In the genomic region with DNA sequence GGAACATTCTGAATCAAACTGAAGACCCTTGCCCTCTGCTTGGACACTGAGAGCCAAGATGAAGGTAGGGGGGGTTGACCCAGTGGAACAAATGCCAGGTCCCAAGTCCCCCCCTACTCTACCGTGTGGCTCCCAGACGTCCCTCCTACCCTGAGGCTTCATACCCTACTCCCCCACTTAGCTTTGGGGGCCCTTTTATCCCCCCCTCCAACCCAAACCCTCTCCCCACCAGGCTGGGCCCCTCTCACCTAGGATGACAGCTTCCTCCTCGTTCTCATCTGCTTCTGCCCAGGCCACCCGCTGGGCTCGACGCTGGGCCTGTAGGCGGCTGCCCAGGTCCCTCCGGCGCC, we compare ENCODE assay signal across 8 cellular contexts. TPM values are rescaled to one million over a fixed set of nuclear protein-coding genes. Genes with fewer than 3 reads are reported as not detected.
DNase-seq lines count a peak whose midpoint lies in the region; ATAC-seq, FAIRE-seq and TF ChIP-seq lines count a peak whose summit lies in the region.

No MANE protein-coding gene starts in this region.

- POLR2A ChIA-PET in GM12878 (lab: Charles Lee): interaction anchor here (0.5 to 1.4 kb wide), 2 partner anchors 45 to 354 kb away, joined by 3 to 7 read pairs; no protein-coding TSS in a partner anchor

- no peak for FAIRE-seq in GM12878 (lab: Jason Lieb, UNC)

- H4K20me1 ChIP-seq in GM12878 (ENCODE audit: control insufficient read depth, insufficient read depth): no peaks in the 10 kb centered on the region

- H3K9me3 Mint-ChIP-seq in memory B cell: no peaks in the 10 kb centered on the region
- no peaks in the 10 kb centered on the region for H3K9me3 Mint-ChIP-seq in CD14-positive monocyte

- H3K27ac ChIP-seq in heart left ventricle: peak overlapping the region in 6 of 12 donors; percentile 83 to 91 (median 85)
- peak overlapping the region; percentile 90; the same call in 1 of the 2 replicates for H3K27ac ChIP-seq in GM12878 (ENCODE audit: control insufficient read depth, insufficient read depth)
- H3K27ac ChIP-seq in upper lobe of right lung: peak overlapping the region; percentile 94

- ATAC-seq in heart left ventricle (no peak), Right ventricle myocardium superior (ENCODE audit: poor library complexity) (no peak), GM12878 (no peak), memory B cell (ENCODE audit: low read depth) (no peak), upper lobe of right lung (no peak), GM19328 (IDR thresholded peaks at IDR 0.05; ENCODE audit: unreplicated experiment) (no peak)

- no peak for TF ChIP-seq RAD21 in GM12878 (IDR thresholded peaks at IDR 0.05; ENCODE audit: insufficient read depth, low read depth, low read length)

- SMC1A ChIA-PET in GM12878 (lab: Charles Lee; ENCODE audit: uncharacterized antibody, unreplicated experiment): interaction anchor here (1.1 kb wide), 1 partner anchor 15 kb away, joined by 5 read pairs; no protein-coding TSS in a partner anchor

- CTCF ChIA-PET in GM12878 (lab: Yijun Ruan, JAX): interaction anchor here (1.0 to 1.6 kb wide), 3 partner anchors 16 to 85 kb away, joined by 3 to 7 read pairs (median 5); no protein-coding TSS in a partner anchor

- in situ Hi-C loops in GM12878 (cut with MboI): no loop called here

- peaks cover 22% of the 10 kb centered on the region for H3K79me2 ChIP-seq in GM12878 (ENCODE audit: control insufficient read depth, insufficient read depth, low read length)

- BruUV-seq in GM12878 (replicated peaks; lab: Mats Ljungman, UMichigan): no TSS peak

- H3K4me1 Mint-ChIP-seq in memory B cell (peaks cover 8% of the 10 kb centered on the region), CD14-positive monocyte (peaks cover 14% of the 10 kb centered on the region)

- DNase-seq in heart left ventricle (no peak), Right ventricle myocardium superior (no peak), GM12878 (ENCODE audit: low read depth, low spot score) (no peak), memory B cell (ENCODE audit: low spot score in 2 of 2) (no peak), upper lobe of right lung (no peak), CD14-positive monocyte (ENCODE audit: low spot score) (no peak)
- no peak for DNase-seq in activated CD8-positive, alpha-beta memory T cell treated with anti-CD3 and anti-CD28 coated beads for 24 hours

- H3K4me2 ChIP-seq in GM12878 (ENCODE audit: control insufficient read depth, insufficient read depth): peak overlapping the region; percentile 89

- no peak for TF ChIP-seq POLR2A in heart left ventricle (IDR thresholded peaks at IDR 0.05)
- TF ChIP-seq POLR2A in GM12878 (IDR thresholded peaks at IDR 0.05; ENCODE audit: low read depth, low read length): no peak

- intact Hi-C loops in heart left ventricle (cut with DNase I): loop anchor here in 1 of 10 donors (10.0 kb wide), 1 partner anchor 148 kb away; no protein-coding TSS in a partner anchor
- intact Hi-C loops in Right ventricle myocardium superior (cut with DNase I): no loop called here
- intact Hi-C loops in GM12878 (cut with micrococcal nuclease; ENCODE audit: unreplicated experiment): loop anchor here (10.0 kb wide), 1 partner anchor 158 kb away; a partner anchor contains a TSS
- intact Hi-C loops in upper lobe of right lung (cut with DNase I): no loop called here
- intact Hi-C loops in CD14-positive monocyte (cut with micrococcal nuclease): loop anchor here in 1 of 2 donors (5.0 kb wide), 1 partner anchor 156 kb away; a partner anchor contains a TSS

- H3K36me3 Mint-ChIP-seq in memory B cell (peaks cover 18% of the 10 kb centered on the region), CD14-positive monocyte (peaks cover 29 to 50% of the 10 kb centered on the region in 2 donors)

- peaks cover 0 to 47% (median 33%) of the 10 kb centered on the region in 9 donors for H3K36me3 ChIP-seq in heart left ventricle
- peaks cover 8 to 9% of the 10 kb centered on the region in 2 experiments; a peak in 3 of 4 replicates for H3K36me3 ChIP-seq in GM12878 (ENCODE audit: control insufficient read depth in 2 of 2, insufficient read depth in 2 of 2, low read length in 1 of 2)
- H3K36me3 ChIP-seq in upper lobe of right lung: peaks cover 46% of the 10 kb centered on the region

- RAD21 ChIA-PET in GM12878 (lab: Charles Lee; ENCODE audit: unreplicated experiment): interaction anchor here (0.7 kb wide), 1 partner anchor 10 kb away, joined by 3 read pairs; no protein-coding TSS in a partner anchor

- WGBS in heart left ventricle, 4 donors: 62 to 71% (median 69%) methylated on average over 6 to 9 of the region's 9 CpGs
- WGBS in GM12878 (ENCODE audit: insufficient coverage, insufficient replicate concordance, low lambda C conversion rate, missing lambda C conversion rate): 55% methylated on average over 9 of the region's 9 CpGs

- H2AFZ ChIP-seq in GM12878 (ENCODE audit: control insufficient read depth, low read depth, low read length): no peak overlapping the region

- H3K27ac Mint-ChIP-seq in memory B cell: no peak overlapping the region
- H3K27ac Mint-ChIP-seq in CD14-positive monocyte: no peak overlapping the region

- no peaks in the 10 kb centered on the region for H3K27me3 ChIP-seq in heart left ventricle
- no peaks in the 10 kb centered on the region for H3K27me3 ChIP-seq in GM12878 (replicated peaks in 1 of 2; ENCODE audit: control insufficient read depth in 2 of 2, insufficient read depth in 2 of 2, low read length in 1 of 2)
- no peaks in the 10 kb centered on the region for H3K27me3 ChIP-seq in upper lobe of right lung

- no peaks in the 10 kb centered on the region for H3K27me3 Mint-ChIP-seq in memory B cell
- H3K27me3 Mint-ChIP-seq in CD14-positive monocyte (ENCODE audit: low read depth in 3 of 3): peaks cover 0 to 2% (median 0%) of the 10 kb centered on the region in 3 donors

- TF ChIP-seq CTCF in heart left ventricle (IDR thresholded peaks at IDR 0.05) (no peak), GM12878 (IDR thresholded peaks at IDR 0.05 in 2 of 3, conservative IDR thresholded peaks at IDR 0.05 in 1 of 3; ENCODE audit: control insufficient read depth in 2 of 3, extremely low read depth in 1 of 3, insufficient read depth in 1 of 3, low read depth in 3 of 3, low read length in 3 of 3) (no peak), upper lobe of right lung (IDR thresholded peaks at IDR 0.05) (no peak), CD14-positive monocyte (IDR thresholded peaks at IDR 0.05) (no peak)

- peak overlapping the region; percentile 21 for H3K4me3 Mint-ChIP-seq in memory B cell
- no peak overlapping the region for H3K4me3 Mint-ChIP-seq in CD14-positive monocyte

- H3K4me1 ChIP-seq in heart left ventricle (peaks cover 0 to 16% (median 9%) of the 10 kb centered on the region in 12 donors), GM12878 (ENCODE audit: control insufficient read depth, insufficient read depth, low read length) (peaks cover 4% of the 10 kb centered on the region), upper lobe of right lung (peaks cover 10% of the 10 kb centered on the region)

- TF ChIP-seq EP300 in GM12878 (IDR thresholded peaks at IDR 0.05; ENCODE audit: borderline replicate concordance in 1 of 2, control insufficient read depth in 1 of 2, low read depth in 2 of 2, low read length in 2 of 2): no peak

- H3K9me3 ChIP-seq in heart left ventricle (no peaks in the 10 kb centered on the region), GM12878 (replicated peaks; ENCODE audit: control insufficient read depth, insufficient read depth, low read length) (no peaks in the 10 kb centered on the region), upper lobe of right lung (no peaks in the 10 kb centered on the region)

- peak overlapping the region; percentile 94 for H3K9ac ChIP-seq in GM12878 (ENCODE audit: control insufficient read depth, insufficient read depth, low read length)

- H3K4me3 ChIP-seq in heart left ventricle (peak overlapping the region in 11 of 12 donors; percentile 53 to 97 (median 81)), GM12878 (peak overlapping the region; percentile 89), upper lobe of right lung (peak overlapping the region; percentile 95)

RNA-seq across cellular contexts. Expression of a gene that starts 1.5 kb away (rescaled TPM):
- total RNA-seq in heart left ventricle (10 to 100 TPM; 26.0 to 55.5 (median 35.5) TPM), Right ventricle myocardium superior (36.4 TPM), GM12878 (2014; rRNA removed) (38.7 and 41.1 TPM in 2 replicates), GM12878 (2014; rRNA removed; fragmentation: Illumina TruSeq; extraction: Trizol) (28.3 and 31.2 TPM in 2 replicates), GM12878 (2021) (40.2 and 55.2 TPM in 2 replicates), upper lobe of right lung (108 TPM)
- polyA plus RNA-seq in heart left ventricle (10 to 100 TPM; 25.1 to 78.3 TPM), GM12878 (2011; rRNA removed) (27.8 and 40.7 TPM in 2 replicates), GM12878 (2014; fragmentation: Illumina TruSeq; extraction: Trizol) (9.5 and 21.0 TPM in 2 replicates), GM12878 (2014; fragmentation: Nextera tagmentation; extraction: Ambion mirVana) (1 to 10 TPM; 4.0 to 8.9 TPM), GM12878 (2014; rRNA removed) (40.8 and 45.0 TPM in 2 replicates), GM12878 (2016; fragmentation: Nextera tagmentation; extraction: Ambion mirVana) (10 to 100 TPM; 42.0 to 49.5 TPM), CD14-positive monocyte (10 to 100 TPM; 39.9 to 42.7 TPM)
- 81.6 and 86.8 TPM in 2 replicates for total RNA-seq in GM12878 (2013; cell fraction: nucleolus; rRNA removed)
- 25.0 TPM for polyA plus RNA-seq in GM12878 (2011; ENCODE audit: low read depth)
- polyA plus RNA-seq in GM12878 (2011; cell fraction: cytosol; rRNA removed): 40.9 and 41.6 TPM in 2 replicates
- 77.0 and 80.1 TPM in 2 replicates for polyA plus RNA-seq in GM12878 (2011; cell fraction: nucleus; rRNA removed)
- polyA plus RNA-seq in GM12878 (2012): 34.0 and 39.2 TPM in 2 replicates
- polyA minus RNA-seq in GM12878 (2011; rRNA and poly(A)+ RNA removed): 14.2 and 17.7 TPM in 2 replicates
- polyA minus RNA-seq in GM12878 (2011; cell fraction: cytosol; rRNA and poly(A)+ RNA removed): 10.0 and 19.3 TPM in 2 replicates
- 10.9 and 14.4 TPM in 2 replicates for polyA minus RNA-seq in GM12878 (2011; cell fraction: nucleus; rRNA and poly(A)+ RNA removed)

RNA-seq across cellular contexts. Expression of a gene that starts 6.4 kb away (rescaled TPM):
- 10 to 100 TPM; 15.3 to 37.8 (median 20.6) TPM for total RNA-seq in heart left ventricle
- polyA plus RNA-seq in heart left ventricle: 10 to 100 TPM; 28.6 to 48.3 TPM
- 19.0 TPM for total RNA-seq in Right ventricle myocardium superior
- 19.1 and 22.1 TPM in 2 replicates for total RNA-seq in GM12878 (2013; cell fraction: nucleolus; rRNA removed)
- 79.8 and 91.8 TPM in 2 replicates for total RNA-seq in GM12878 (2014; rRNA removed)
- total RNA-seq in GM12878 (2014; rRNA removed; fragmentation: Illumina TruSeq; extraction: Trizol): 46.5 and 48.4 TPM in 2 replicates
- 78.7 and 86.1 TPM in 2 replicates for total RNA-seq in GM12878 (2021)
- 25.0 TPM for polyA plus RNA-seq in GM12878 (2011; ENCODE audit: low read depth)
- polyA plus RNA-seq in GM12878 (2011; rRNA removed): 29.1 and 38.5 TPM in 2 replicates
- 54.5 and 77.0 TPM in 2 replicates for polyA plus RNA-seq in GM12878 (2011; cell fraction: cytosol; rRNA removed)
- 44.6 and 49.7 TPM in 2 replicates for polyA plus RNA-seq in GM12878 (2011; cell fraction: nucleus; rRNA removed)
- 43.1 and 47.7 TPM in 2 replicates for polyA plus RNA-seq in GM12878 (2012)
- 30.8 and 44.4 TPM in 2 replicates for polyA plus RNA-seq in GM12878 (2014; fragmentation: Illumina TruSeq; extraction: Trizol)
- 10 to 100 TPM in 1 of 2 experiments, 1 to 10 TPM in 1; 5.5 to 30.2 TPM for polyA plus RNA-seq in GM12878 (2014; fragmentation: Nextera tagmentation; extraction: Ambion mirVana)
- 91.2 and 103 TPM in 2 replicates for polyA plus RNA-seq in GM12878 (2014; rRNA removed)
- polyA plus RNA-seq in GM12878 (2016; fragmentation: Nextera tagmentation; extraction: Ambion mirVana): 100 to 1,000 TPM; 112 to 124 TPM
- polyA minus RNA-seq in GM12878 (2011; rRNA and poly(A)+ RNA removed): 8.0 and 22.7 TPM in 2 replicates
- polyA minus RNA-seq in GM12878 (2011; cell fraction: cytosol; rRNA and poly(A)+ RNA removed): 6.1 and 6.5 TPM in 2 replicates
- 3.1 and 7.1 TPM in 2 replicates for polyA minus RNA-seq in GM12878 (2011; cell fraction: nucleus; rRNA and poly(A)+ RNA removed)
- total RNA-seq in upper lobe of right lung: 43.4 TPM
- polyA plus RNA-seq in CD14-positive monocyte: 10 to 100 TPM; 57.0 to 62.8 TPM

RNA-seq across cellular contexts. Expression of a gene that starts 29.6 kb away (rescaled TPM):
- total RNA-seq in heart left ventricle (10 to 100 TPM in 6 of 9 donors, 1 to 10 TPM in 3; 6.8 to 28.4 (median 13.1) TPM), Right ventricle myocardium superior (18.3 TPM), GM12878 (2014; rRNA removed) (0.33 and 0.56 TPM in 2 replicates), GM12878 (2014; rRNA removed; fragmentation: Illumina TruSeq; extraction: Trizol) (0.18 TPM in 2 replicates), GM12878 (2021) (0.44 and 0.48 TPM in 2 replicates), upper lobe of right lung (21.5 TPM)
- polyA plus RNA-seq in heart left ventricle (10 to 100 TPM in 1 of 2 donors, 1 to 10 TPM in 1; 9.0 to 13.6 TPM), GM12878 (2011; rRNA removed) (0.37 and 0.64 TPM in 2 replicates), GM12878 (2014; fragmentation: Illumina TruSeq; extraction: Trizol) (0.08 and 0.26 TPM in 2 replicates), GM12878 (2014; fragmentation: Nextera tagmentation; extraction: Ambion mirVana) (under 1 TPM; 0.03 to 0.04 TPM), GM12878 (2014; rRNA removed) (0.48 and 0.90 TPM in 2 replicates), GM12878 (2016; fragmentation: Nextera tagmentation; extraction: Ambion mirVana) (under 1 TPM; 0.08 to 0.11 TPM), CD14-positive monocyte (under 1 TPM in 1 of 2 donors, not detected in 1; 0.05 TPM)
- 4.6 and 5.1 TPM in 2 replicates for total RNA-seq in GM12878 (2013; cell fraction: nucleolus; rRNA removed)
- polyA plus RNA-seq in GM12878 (2011; ENCODE audit: low read depth): 0.68 TPM
- 0.90 and 0.95 TPM in 2 replicates for polyA plus RNA-seq in GM12878 (2011; cell fraction: cytosol; rRNA removed)
- polyA plus RNA-seq in GM12878 (2011; cell fraction: nucleus; rRNA removed): 3.2 and 3.5 TPM in 2 replicates
- polyA plus RNA-seq in GM12878 (2012): 1.4 and 1.7 TPM in 2 replicates
- 0.51 and 1.3 TPM in 2 replicates for polyA minus RNA-seq in GM12878 (2011; rRNA and poly(A)+ RNA removed)
- polyA minus RNA-seq in GM12878 (2011; cell fraction: cytosol; rRNA and poly(A)+ RNA removed): not detected in 2 replicates
- polyA minus RNA-seq in GM12878 (2011; cell fraction: nucleus; rRNA and poly(A)+ RNA removed): 0.36 and 0.67 TPM in 2 replicates

RNA-seq across cellular contexts. Expression of a gene that starts 36.0 kb away (rescaled TPM):
- total RNA-seq in heart left ventricle (1 to 10 TPM in 1 of 9 donors, under 1 TPM in 7, not detected in 1; 0.11 to 1.0 (median 0.22) TPM), Right ventricle myocardium superior (0.16 TPM), GM12878 (2014; rRNA removed) (0.76 and 1.6 TPM in 2 replicates), GM12878 (2014; rRNA removed; fragmentation: Illumina TruSeq; extraction: Trizol) (0.28 and 0.40 TPM in 2 replicates), GM12878 (2021) (1.9 and 2.3 TPM in 2 replicates), upper lobe of right lung (2.7 TPM)
- polyA plus RNA-seq in heart left ventricle (under 1 TPM; 0.08 to 0.23 TPM), GM12878 (2011; rRNA removed) (0.07 TPM in 1 of 2 replicates, not detected in the other), GM12878 (2014; fragmentation: Illumina TruSeq; extraction: Trizol) (0.10 and 0.78 TPM in 2 replicates), GM12878 (2014; fragmentation: Nextera tagmentation; extraction: Ambion mirVana) (under 1 TPM; 0.15 to 0.18 TPM), GM12878 (2014; rRNA removed) (1.5 and 2.0 TPM in 2 replicates), GM12878 (2016; fragmentation: Nextera tagmentation; extraction: Ambion mirVana) (1 to 10 TPM; 1.5 to 1.9 TPM), CD14-positive monocyte (under 1 TPM in 1 of 2 donors, not detected in 1; 0.11 TPM)
- 0.98 and 1.8 TPM in 2 replicates for total RNA-seq in GM12878 (2013; cell fraction: nucleolus; rRNA removed)
- 0.13 TPM for polyA plus RNA-seq in GM12878 (2011; ENCODE audit: low read depth)
- polyA plus RNA-seq in GM12878 (2011; cell fraction: cytosol; rRNA removed): 0.08 and 0.09 TPM in 2 replicates
- polyA plus RNA-seq in GM12878 (2011; cell fraction: nucleus; rRNA removed): 0.78 and 0.94 TPM in 2 replicates
- polyA plus RNA-seq in GM12878 (2012): 0.46 TPM in 2 replicates
- not detected in 2 replicates for polyA minus RNA-seq in GM12878 (2011; rRNA and poly(A)+ RNA removed)
- polyA minus RNA-seq in GM12878 (2011; cell fraction: cytosol; rRNA and poly(A)+ RNA removed): not detected in 2 replicates
- 0.12 and 0.38 TPM in 2 replicates for polyA minus RNA-seq in GM12878 (2011; cell fraction: nucleus; rRNA and poly(A)+ RNA removed)

RNA-seq across cellular contexts. Expression of a gene that starts 43.3 kb away (rescaled TPM):
- total RNA-seq in heart left ventricle: 10 to 100 TPM; 19.7 to 36.0 (median 28.6) TPM
- 10 to 100 TPM; 12.8 to 37.2 TPM for polyA plus RNA-seq in heart left ventricle
- 24.8 TPM for total RNA-seq in Right ventricle myocardium superior
- total RNA-seq in GM12878 (2013; cell fraction: nucleolus; rRNA removed): 28.4 and 29.8 TPM in 2 replicates
- 29.8 and 30.4 TPM in 2 replicates for total RNA-seq in GM12878 (2014; rRNA removed)
- total RNA-seq in GM12878 (2014; rRNA removed; fragmentation: Illumina TruSeq; extraction: Trizol): 27.0 and 30.0 TPM in 2 replicates
- 23.7 and 25.5 TPM in 2 replicates for total RNA-seq in GM12878 (2021)
- 17.5 TPM for polyA plus RNA-seq in GM12878 (2011; ENCODE audit: low read depth)
- polyA plus RNA-seq in GM12878 (2011; rRNA removed): 33.7 and 34.7 TPM in 2 replicates
- polyA plus RNA-seq in GM12878 (2011; cell fraction: cytosol; rRNA removed): 19.8 and 23.6 TPM in 2 replicates
- polyA plus RNA-seq in GM12878 (2011; cell fraction: nucleus; rRNA removed): 21.2 and 22.2 TPM in 2 replicates
- 15.4 and 16.5 TPM in 2 replicates for polyA plus RNA-seq in GM12878 (2012)
- 30.0 and 31.4 TPM in 2 replicates for polyA plus RNA-seq in GM12878 (2014; fragmentation: Illumina TruSeq; extraction: Trizol)
- polyA plus RNA-seq in GM12878 (2014; fragmentation: Nextera tagmentation; extraction: Ambion mirVana): 10 to 100 TPM; 23.3 to 38.5 TPM
- polyA plus RNA-seq in GM12878 (2014; rRNA removed): 24.0 and 28.0 TPM in 2 replicates
- 10 to 100 TPM; 39.0 to 41.0 TPM for polyA plus RNA-seq in GM12878 (2016; fragmentation: Nextera tagmentation; extraction: Ambion mirVana)
- 32.0 and 33.2 TPM in 2 replicates for polyA minus RNA-seq in GM12878 (2011; rRNA and poly(A)+ RNA removed)
- 9.6 and 13.2 TPM in 2 replicates for polyA minus RNA-seq in GM12878 (2011; cell fraction: cytosol; rRNA and poly(A)+ RNA removed)
- polyA minus RNA-seq in GM12878 (2011; cell fraction: nucleus; rRNA and poly(A)+ RNA removed): 10.4 and 14.2 TPM in 2 replicates
- 18.0 TPM for total RNA-seq in upper lobe of right lung
- 10 to 100 TPM; 12.5 to 13.7 TPM for polyA plus RNA-seq in CD14-positive monocyte
